ENCODE assay signal across 1 cellular context in the genomic region with DNA sequence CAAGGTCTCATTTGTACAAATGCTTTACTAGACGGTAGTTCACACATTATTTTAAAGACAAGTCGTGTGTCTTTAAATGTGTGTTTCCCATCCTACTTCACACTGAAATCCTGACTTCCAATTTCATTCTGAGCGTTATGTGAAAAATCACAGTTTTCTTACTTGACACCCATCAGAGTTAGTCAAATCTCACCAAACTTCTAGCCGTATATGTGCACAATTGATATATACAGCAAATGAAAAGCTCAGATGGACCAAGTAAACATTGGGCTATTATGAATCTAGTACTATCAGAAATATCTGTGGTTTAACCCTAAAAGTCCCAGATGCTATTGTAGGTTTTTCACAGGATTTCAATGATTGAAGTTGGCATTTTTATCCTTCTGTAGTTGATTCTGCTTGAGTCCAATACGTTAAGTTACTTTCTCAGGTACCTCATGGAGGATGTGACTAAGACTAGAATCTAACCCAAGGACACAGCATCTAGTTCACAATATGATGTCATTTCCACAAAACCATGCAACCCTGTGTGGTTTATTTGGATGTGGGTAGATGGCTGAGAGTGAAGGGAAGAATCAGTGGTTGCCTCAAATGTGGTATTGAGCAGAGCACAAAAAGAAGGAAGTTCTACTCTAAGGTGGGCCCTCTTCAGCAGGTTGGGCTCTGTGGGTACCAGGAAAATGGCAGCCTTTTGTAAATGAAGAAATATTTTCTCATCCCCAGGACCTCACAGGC.
TF ChIP-seq lines count a peak whose summit lies in the region.

No MANE protein-coding gene starts in this region.

TF ChIP-seq in IMR-90, 13 proteins besides CTCF, POLR2A, EP300 and RAD21:
- TF ChIP-seq RFX5 (IDR thresholded peaks at IDR 0.05; ENCODE audit: low read depth, low read length) (no peak), SMC3 (IDR thresholded peaks at IDR 0.05; ENCODE audit: low read depth, low read length) (no peak), MAFK (IDR thresholded peaks at IDR 0.05; ENCODE audit: low read depth, low read length) (no peak), MXI1 (IDR thresholded peaks at IDR 0.05; ENCODE audit: borderline replicate concordance, low read depth, low read length) (no peak), CHD1 (IDR thresholded peaks at IDR 0.05; ENCODE audit: low read depth, low read length) (no peak), RCOR1 (IDR thresholded peaks at IDR 0.05; ENCODE audit: insufficient replicate concordance, low read length) (no peak), FOS (IDR thresholded peaks at IDR 0.05; ENCODE audit: low read depth, low read length) (no peak), CEBPB (IDR thresholded peaks at IDR 0.05; ENCODE audit: low read depth, low read length) (no peak), BHLHE40 (IDR thresholded peaks at IDR 0.05; ENCODE audit: low read depth, low read length) (no peak)
- TF ChIP-seq, protein P1, sequence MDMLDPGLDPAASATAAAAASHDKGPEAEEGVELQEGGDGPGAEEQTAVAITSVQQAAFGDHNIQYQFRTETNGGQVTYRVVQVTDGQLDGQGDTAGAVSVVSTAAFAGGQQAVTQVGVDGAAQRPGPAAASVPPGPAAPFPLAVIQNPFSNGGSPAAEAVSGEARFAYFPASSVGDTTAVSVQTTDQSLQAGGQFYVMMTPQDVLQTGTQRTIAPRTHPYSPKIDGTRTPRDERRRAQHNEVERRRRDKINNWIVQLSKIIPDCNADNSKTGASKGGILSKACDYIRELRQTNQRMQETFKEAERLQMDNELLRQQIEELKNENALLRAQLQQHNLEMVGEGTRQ (IDR thresholded peaks at IDR 0.05; ENCODE audit: low read depth, low read length) = no peak
- TF ChIP-seq, protein P2, sequence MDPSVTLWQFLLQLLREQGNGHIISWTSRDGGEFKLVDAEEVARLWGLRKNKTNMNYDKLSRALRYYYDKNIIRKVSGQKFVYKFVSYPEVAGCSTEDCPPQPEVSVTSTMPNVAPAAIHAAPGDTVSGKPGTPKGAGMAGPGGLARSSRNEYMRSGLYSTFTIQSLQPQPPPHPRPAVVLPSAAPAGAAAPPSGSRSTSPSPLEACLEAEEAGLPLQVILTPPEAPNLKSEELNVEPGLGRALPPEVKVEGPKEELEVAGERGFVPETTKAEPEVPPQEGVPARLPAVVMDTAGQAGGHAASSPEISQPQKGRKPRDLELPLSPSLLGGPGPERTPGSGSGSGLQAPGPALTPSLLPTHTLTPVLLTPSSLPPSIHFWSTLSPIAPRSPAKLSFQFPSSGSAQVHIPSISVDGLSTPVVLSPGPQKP (IDR thresholded peaks at IDR 0.05; ENCODE audit: borderline replicate concordance, low read depth, low read length) = no peak
TF ChIP-seq in IMR-90: peak in this region for 0.
